In genomic region chr2:188787002-188787660, GRCh38 we compare ENCODE assay signal across 10 cellular contexts.
DNase-seq lines count a peak whose midpoint lies in the region; ATAC-seq and TF ChIP-seq lines count a peak whose summit lies in the region.
"Had no signal": no experiment of that assay in that cellular context is flagged by ENCODE, and none has a peak within 500 bp of the region (broad histone marks: within the 10 kb centered on the region; RNA-seq: fewer than 3 reads in every experiment).

No MANE protein-coding gene starts in this region.

- H3K27me3 ChIP-seq in muscle layer of colon (ENCODE audit: control insufficient read depth in 1 of 2, insufficient read depth in 2 of 2, low read length in 2 of 2) = no peaks in the 10 kb centered on the region
- H3K27me3 ChIP-seq: adrenal gland had no signal

- H3K4me3 ChIP-seq in epithelial cell of esophagus (ENCODE audit: low read length) (no peak overlapping the region), muscle layer of colon (ENCODE audit: low read depth in 1 of 2, low read length in 2 of 2) (peak overlapping the region in 1 of 2 donors; percentile 0), urinary bladder (ENCODE audit: low read depth, low read length) (no peak overlapping the region)

- peak; percentile 17 for DNase-seq in NCI-H460 (ENCODE audit: extremely low read depth, low read depth)
- DNase-seq in epithelial cell of esophagus (ENCODE audit: low read depth) = peak; percentile 60
- DNase-seq in activated CD8-positive, alpha-beta memory T cell treated with anti-CD3 and anti-CD28 coated beads, Interleukin-2, amount 50 U/mL, for 48 hours = no peak
- DNase-seq in stimulated activated CD4-positive, alpha-beta T cell treated with anti-CD3 and anti-CD28 coated beads, Interleukin-2, amount 100 ng/mL, for 24 hours = no peak
- DNase-seq: stimulated activated CD4-positive, alpha-beta T cell treated with anti-CD3 and anti-CD28 coated beads, Interleukin-2, amount 100 ng/mL, for 48 hours had no signal

- no peak for TF ChIP-seq CTCF in epithelial cell of esophagus (IDR thresholded peaks at IDR 0.05; ENCODE audit: insufficient read depth, low read depth, low read length, missing control alignments)

- 18% methylated on average over 6 of the region's 6 CpGs for WGBS in urinary bladder

- no peaks in the 10 kb centered on the region for H3K9me3 ChIP-seq in muscle layer of colon (ENCODE audit: low read length)
- H3K9me3 ChIP-seq: adrenal gland had no signal

- H3K36me3 ChIP-seq in muscle layer of colon (ENCODE audit: insufficient read depth, low read length) (no peaks in the 10 kb centered on the region), urinary bladder (ENCODE audit: insufficient read depth) (no peaks in the 10 kb centered on the region)
- H3K36me3 ChIP-seq: adrenal gland had no signal

- no peak overlapping the region for H3K9ac ChIP-seq in muscle layer of colon (ENCODE audit: low read length)

- peaks cover 30% of the 10 kb centered on the region for H3K4me1 ChIP-seq in muscle layer of colon (ENCODE audit: insufficient read depth, low read length)
- H3K4me1 ChIP-seq in urinary bladder (ENCODE audit: insufficient read depth) = no peaks in the 10 kb centered on the region

- ATAC-seq in HG03175 (IDR thresholded peaks at IDR 0.05; ENCODE audit: unreplicated experiment) = no peak

- H3K27ac ChIP-seq in muscle layer of colon (ENCODE audit: low read depth, low read length) = peak overlapping the region; percentile 88
- H3K27ac ChIP-seq in urinary bladder (ENCODE audit: low read depth) = peak overlapping the region; percentile 77
- H3K27ac ChIP-seq: HL-60 had no signal

Comparison
In these comparisons a context has a peak if more than half of its experiments do, and no peak if none do; other contexts are left out.
1. DNase-seq: peak in NCI-H460 (single experiment) and epithelial cell of esophagus (single experiment); none in activated CD8-positive, alpha-beta memory T cell treated with anti-CD3 and anti-CD28 coated beads, Interleukin-2, amount 50 U/mL, for 48 hours (single experiment) and stimulated activated CD4-positive, alpha-beta T cell treated with anti-CD3 and anti-CD28 coated beads, Interleukin-2, amount 100 ng/mL, for 24 hours (0 of 2).